In the genomic region with DNA sequence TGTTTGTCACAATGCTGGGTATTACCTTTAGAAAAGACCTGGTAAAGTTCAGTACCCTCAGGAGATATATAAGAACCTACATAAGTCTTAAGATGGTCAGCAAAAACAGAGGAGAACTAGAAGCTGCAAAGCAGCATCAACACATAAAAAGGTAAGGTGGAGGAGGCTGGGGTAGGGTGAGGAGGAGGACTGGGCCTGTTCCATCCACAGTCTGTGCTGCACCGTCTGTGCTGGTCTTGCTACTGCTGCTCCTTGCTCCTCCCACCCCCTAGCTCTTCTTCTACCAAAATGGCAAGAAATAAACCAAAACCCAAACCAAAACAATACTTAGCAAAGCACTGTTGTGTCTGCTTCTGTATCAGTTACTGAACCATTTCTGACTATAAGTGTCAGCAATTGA, we compare ENCODE assay signal across 23 cellular contexts.
DNase-seq lines count a peak whose midpoint lies in the region; ATAC-seq and TF ChIP-seq lines count a peak whose summit lies in the region.
"Had no signal": no experiment of that assay in that cellular context is flagged by ENCODE, and none has a peak within 500 bp of the region (broad histone marks: within the 10 kb centered on the region; RNA-seq: fewer than 3 reads in every experiment).

No MANE protein-coding gene starts in this region.

- no peak for DNase-seq in stimulated activated naive CD8-positive, alpha-beta T cell treated with anti-CD3 and anti-CD28 coated beads, Interleukin-15, amount 100 ng/mL, for 72 hours
- DNase-seq in stimulated activated naive CD8-positive, alpha-beta T cell treated with anti-CD3 and anti-CD28 coated beads, Interleukin-15, Interleukin-2, amounts not matched to agents 100 U/mL and 50 U/mL, for 24 hours, result no peak
- no peak for DNase-seq in stimulated activated effector memory CD8-positive, alpha-beta T cell treated with anti-CD3 and anti-CD28 coated beads, Interleukin-12 subunit alpha, Interleukin-12 subunit beta, amount 100 ng/mL, for 72 hours (ENCODE audit: low spot score in 2 of 2)
- DNase-seq in transverse colon (no peak), HK-2 (ENCODE audit: unreplicated experiment) (no peak), NCI-H446 (lab: John Stamatoyannopoulos, UW) (no peak)
- DNase-seq: 8988T; ACHN; AML-193; BE2C; Calu3; CD4-positive, alpha-beta memory T cell; COR-L47; DMS53; DMS79 treated with DMSO at 0.1 percent for 48 hours; GF-D8; GOT3; HFFc6 had no signal

- peaks cover 0 to 22% (median 11%) of the 10 kb centered on the region in 4 donors for H3K4me1 ChIP-seq in transverse colon
- H3K4me1 ChIP-seq: BE2C, HAP-1 had no signal

- H3K27ac Mint-ChIP-seq in stimulated activated naive CD8-positive, alpha-beta T cell treated with anti-CD3 and anti-CD28 coated beads, Interleukin-15, amount 100 ng/mL, for 72 hours, result no peak overlapping the region
- H3K27ac Mint-ChIP-seq in stimulated activated effector memory CD8-positive, alpha-beta T cell treated with anti-CD3 and anti-CD28 coated beads, Interleukin-12 subunit alpha, Interleukin-12 subunit beta, amount 100 ng/mL, for 72 hours, result no peak overlapping the region
- H3K27ac Mint-ChIP-seq: CD4-positive, alpha-beta memory T cell; HFFc6 had no signal

- H3K9me3 Mint-ChIP-seq in stimulated activated naive CD8-positive, alpha-beta T cell treated with anti-CD3 and anti-CD28 coated beads, Interleukin-15, amount 100 ng/mL, for 72 hours, result no peaks in the 10 kb centered on the region
- no peaks in the 10 kb centered on the region for H3K9me3 Mint-ChIP-seq in stimulated activated effector memory CD8-positive, alpha-beta T cell treated with anti-CD3 and anti-CD28 coated beads, Interleukin-12 subunit alpha, Interleukin-12 subunit beta, amount 100 ng/mL, for 72 hours
- H3K9me3 Mint-ChIP-seq: CD14-positive monocyte; CD4-positive, alpha-beta memory T cell; HFFc6 had no signal

- in situ Hi-C loops in transverse colon (cut with MboI; ENCODE audit: low pct_ligation_motif_present in 1 of 4, low pct_unique_long_range_greater_than_20kb in 1 of 4, low sequenced_read_pairs in 3 of 4), result no loop called here

- TF ChIP-seq POLR2A in transverse colon (IDR thresholded peaks at IDR 0.05), result no peak

- no peaks in the 10 kb centered on the region for H3K36me3 Mint-ChIP-seq in stimulated activated effector memory CD8-positive, alpha-beta T cell treated with anti-CD3 and anti-CD28 coated beads, Interleukin-12 subunit alpha, Interleukin-12 subunit beta, amount 100 ng/mL, for 72 hours
- H3K36me3 Mint-ChIP-seq: CD4-positive, alpha-beta memory T cell had no signal

- no peak overlapping the region for H3K4me3 Mint-ChIP-seq in stimulated activated naive CD8-positive, alpha-beta T cell treated with anti-CD3 and anti-CD28 coated beads, Interleukin-15, amount 100 ng/mL, for 72 hours
- H3K4me3 Mint-ChIP-seq in stimulated activated effector memory CD8-positive, alpha-beta T cell treated with anti-CD3 and anti-CD28 coated beads, Interleukin-12 subunit alpha, Interleukin-12 subunit beta, amount 100 ng/mL, for 72 hours, result no peak overlapping the region
- H3K4me3 Mint-ChIP-seq: CD14-positive monocyte; CD4-positive, alpha-beta memory T cell; HFFc6 had no signal

- peaks cover 8% of the 10 kb centered on the region for H3K27me3 Mint-ChIP-seq in stimulated activated naive CD8-positive, alpha-beta T cell treated with anti-CD3 and anti-CD28 coated beads, Interleukin-15, amount 100 ng/mL, for 72 hours

- H3K27ac ChIP-seq in cingulate gyrus (ENCODE audit: low read depth, low read length) (peak overlapping the region; percentile 42), transverse colon (no peak overlapping the region)
- H3K27ac ChIP-seq: A549; BLaER1 treated with 17β-estradiol and CSF1 and Interleukin-3, amounts not matched to agents 10 nM and 100 nM had no signal

- TF ChIP-seq CTCF in transverse colon (IDR thresholded peaks at IDR 0.05), result no peak

- 70% methylated on average over 1 of the region's 1 CpG; no CpG with 5 or more reads in 1 of the 2 donors for WGBS in transverse colon (ENCODE audit: low coverage in 1 of 2), 2 donors

- no peak for TF ChIP-seq EP300 in transverse colon (IDR thresholded peaks at IDR 0.05; ENCODE audit: low read depth)

- peaks cover 0 to 28% (median 2%) of the 10 kb centered on the region in 4 donors for H3K36me3 ChIP-seq in transverse colon

- no peaks in the 10 kb centered on the region for H3K27me3 ChIP-seq in transverse colon
- H3K27me3 ChIP-seq: BE2C; BLaER1 treated with 17β-estradiol and CSF1 and Interleukin-3, amounts not matched to agents 10 nM and 100 nM had no signal

- peak; percentile 27 for ATAC-seq in stimulated activated naive CD8-positive, alpha-beta T cell treated with anti-CD3 and anti-CD28 coated beads, Interleukin-15, amount 100 ng/mL, for 72 hours
- ATAC-seq in stimulated activated naive CD8-positive, alpha-beta T cell treated with anti-CD3 and anti-CD28 coated beads, Interleukin-15, Interleukin-2, amounts not matched to agents 100 U/mL and 50 U/mL, for 24 hours, result no peak
- ATAC-seq in stimulated activated effector memory CD8-positive, alpha-beta T cell treated with anti-CD3 and anti-CD28 coated beads, Interleukin-12 subunit alpha, Interleukin-12 subunit beta, amount 100 ng/mL, for 72 hours, result peak; percentile 32
- ATAC-seq: A549 had no signal

- H3K4me1 Mint-ChIP-seq in stimulated activated naive CD8-positive, alpha-beta T cell treated with anti-CD3 and anti-CD28 coated beads, Interleukin-15, amount 100 ng/mL, for 72 hours, result peaks cover 33% of the 10 kb centered on the region
- H3K4me1 Mint-ChIP-seq in stimulated activated effector memory CD8-positive, alpha-beta T cell treated with anti-CD3 and anti-CD28 coated beads, Interleukin-12 subunit alpha, Interleukin-12 subunit beta, amount 100 ng/mL, for 72 hours, result no peaks in the 10 kb centered on the region

- H3K4me3 ChIP-seq in transverse colon, result no peak overlapping the region
- H3K4me3 ChIP-seq: A549; BLaER1 treated with 17β-estradiol and CSF1 and Interleukin-3, amounts not matched to agents 10 nM and 100 nM; HAP-1 had no signal

- intact Hi-C loops in transverse colon (cut with DNase I; ENCODE audit: low total_unique reads), result no loop called here

- H3K9me3 ChIP-seq in transverse colon, result no peaks in the 10 kb centered on the region
- H3K9me3 ChIP-seq: A549, BE2C, HAP-1 had no signal
